14 cellular contexts compared by ENCODE assay signal in the genomic region with DNA sequence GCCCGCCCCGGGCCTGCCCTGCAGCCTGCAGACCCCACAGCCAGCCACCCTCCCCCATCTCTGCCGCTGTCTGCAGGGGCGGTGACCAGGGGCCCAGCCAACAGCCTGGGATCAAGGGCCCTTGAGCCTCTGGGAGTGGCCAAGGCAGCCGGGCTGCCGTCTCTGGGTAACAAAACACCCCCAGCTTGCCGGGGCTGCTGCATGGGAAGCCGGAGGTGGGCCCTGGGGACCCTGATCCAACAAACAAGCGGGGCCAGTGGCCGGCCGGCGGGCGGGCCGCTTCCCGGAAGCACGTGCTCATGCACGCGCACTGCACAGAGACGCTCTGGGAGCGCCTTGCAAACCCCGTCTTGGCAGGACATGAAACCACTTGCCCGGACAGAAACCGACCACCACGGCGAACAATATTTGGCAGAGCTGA. TPM values are rescaled to one million over a fixed set of nuclear protein-coding genes. Genes with fewer than 3 reads are reported as not detected.
DNase-seq lines count a peak whose midpoint lies in the region; ATAC-seq and TF ChIP-seq lines count a peak whose summit lies in the region.
"Had no signal": no experiment of that assay in that cellular context is flagged by ENCODE, and none has a peak within 500 bp of the region (broad histone marks: within the 10 kb centered on the region; RNA-seq: fewer than 3 reads in every experiment).

No MANE protein-coding gene starts in this region.

- H3K79me2 ChIP-seq in ACC112 (ENCODE audit: control insufficient read depth, insufficient read depth, low read length, unreplicated experiment) (no peaks in the 10 kb centered on the region), GM23338 (replicated peaks; ENCODE audit: insufficient read depth) (no peaks in the 10 kb centered on the region)

- POLR2A ChIA-PET in Caco-2 (lab: Charles Lee), result no interaction called here

- peak overlapping the region; percentile 32 for H2AFZ ChIP-seq in ACC112 (ENCODE audit: low read length, unreplicated experiment)
- H2AFZ ChIP-seq in GM23338, result no peak overlapping the region

- H3K9me3 Mint-ChIP-seq in GM23338 (no peaks in the 10 kb centered on the region), Caco-2 (ENCODE audit: unreplicated experiment) (no peaks in the 10 kb centered on the region)
- H3K9me3 Mint-ChIP-seq: activated CD4-positive, alpha-beta memory T cell treated with anti-CD3 and anti-CD28 coated beads for 36 hours had no signal

- no peaks in the 10 kb centered on the region; the same call in 2 of the 3 replicates for H3K36me3 Mint-ChIP-seq in GM23338 (ENCODE audit: low read depth)
- no peaks in the 10 kb centered on the region for H3K36me3 Mint-ChIP-seq in Caco-2 (ENCODE audit: insufficient read depth, unreplicated experiment)
- H3K36me3 Mint-ChIP-seq: activated CD4-positive, alpha-beta memory T cell treated with anti-CD3 and anti-CD28 coated beads for 36 hours had no signal

- BruUV-seq in Caco-2 (replicated peaks; lab: Mats Ljungman, UMichigan), result no TSS peak

- H3K9me3 ChIP-seq in mucosa of descending colon (no peaks in the 10 kb centered on the region), Caco-2 (no peaks in the 10 kb centered on the region)
- H3K9me3 ChIP-seq: SJCRH30 had no signal

- TF ChIP-seq CTCF in GM23338 (conservative IDR thresholded peaks at IDR 0.05; ENCODE audit: low read depth in 2 of 2) (no peak), mucosa of descending colon (IDR thresholded peaks at IDR 0.05) (no peak), Caco-2 (IDR thresholded peaks at IDR 0.05; ENCODE audit: insufficient read depth in 1 of 2, low read depth in 1 of 2, low read length in 1 of 2, severe bottlenecking in 1 of 2, unreplicated experiment in 1 of 2) (no peak)

- H3K27ac Mint-ChIP-seq in GM23338, result peak overlapping the region; percentile 60; the same call in 1 of the 2 replicates
- H3K27ac Mint-ChIP-seq in Caco-2 (ENCODE audit: unreplicated experiment), result no peak overlapping the region
- H3K27ac Mint-ChIP-seq: activated CD4-positive, alpha-beta memory T cell treated with anti-CD3 and anti-CD28 coated beads for 36 hours had no signal

- H3K4me1 ChIP-seq in ACC112 (ENCODE audit: control insufficient read depth, insufficient read depth, low read length, unreplicated experiment), result no peaks in the 10 kb centered on the region
- peaks cover 20% of the 10 kb centered on the region; the same call in 1 of the 2 replicates for H3K4me1 ChIP-seq in GM23338 (ENCODE audit: insufficient read depth)
- peaks cover 7% of the 10 kb centered on the region for H3K4me1 ChIP-seq in mucosa of descending colon (ENCODE audit: low read depth)
- H3K4me1 ChIP-seq in Caco-2, result no peaks in the 10 kb centered on the region

- H4K20me1 ChIP-seq in GM23338 (replicated peaks; ENCODE audit: insufficient read depth), result no peaks in the 10 kb centered on the region; the same call in 1 of the 2 replicates

- H3K27me3 ChIP-seq in ACC112 (ENCODE audit: insufficient read depth, low read length) (no peaks in the 10 kb centered on the region), GM23338 (ENCODE audit: insufficient read depth) (no peaks in the 10 kb centered on the region), Caco-2 (replicated peaks; ENCODE audit: control insufficient read depth, insufficient read depth, low read length) (no peaks in the 10 kb centered on the region)

- peak overlapping the region; percentile 40 for H3K4me3 ChIP-seq in ACC112 (ENCODE audit: low read depth, low read length)
- no peak overlapping the region for H3K4me3 ChIP-seq in GM23338
- no peak overlapping the region for H3K4me3 ChIP-seq in mucosa of descending colon
- H3K4me3 ChIP-seq in Caco-2 (ENCODE audit: low read depth, low read length), result no peak overlapping the region
- H3K4me3 ChIP-seq: SJCRH30 had no signal

- CTCF ChIA-PET in Caco-2 (lab: Charles Lee), result no interaction called here

- H3K4me1 Mint-ChIP-seq in GM23338 (peaks cover 20% of the 10 kb centered on the region), Caco-2 (ENCODE audit: low read depth, unreplicated experiment) (no peaks in the 10 kb centered on the region)

- H3K27me3 Mint-ChIP-seq in GM23338 (ENCODE audit: insufficient read depth, low read depth, poor library complexity) (peaks cover 4% of the 10 kb centered on the region), Caco-2 (ENCODE audit: insufficient read depth, unreplicated experiment) (no peaks in the 10 kb centered on the region)
- H3K27me3 Mint-ChIP-seq: activated CD4-positive, alpha-beta memory T cell treated with anti-CD3 and anti-CD28 coated beads for 36 hours had no signal

- DNase-seq in GM23338 (ENCODE audit: low spot score), result peak; percentile 34
- DNase-seq in dermis blood vessel endothelial cell, result peak; percentile 46
- peak in 1 of 3 donors; percentile 22 for DNase-seq in mucosa of descending colon
- DNase-seq in left colon, result no peak
- no peak for DNase-seq in Caco-2
- DNase-seq in islet precursor cell, result no peak
- DNase-seq in SKM-1 (lab: John Stamatoyannopoulos, UW; ENCODE audit: unreplicated experiment), result no peak
- DNase-seq: cerebellar nuclear complex, GOT3, NCI-H226, SJCRH30 had no signal

- 0 out of 2 replicates have a peak, but pooled peaks cover 3% of the 10 kb centered on the region for H3F3A ChIP-seq in GM23338 (replicated peaks; ENCODE audit: low read depth)

- no peak overlapping the region for H3K4me3 Mint-ChIP-seq in GM23338
- no peak overlapping the region for H3K4me3 Mint-ChIP-seq in Caco-2 (ENCODE audit: unreplicated experiment)
- H3K4me3 Mint-ChIP-seq: activated CD4-positive, alpha-beta memory T cell treated with anti-CD3 and anti-CD28 coated beads for 36 hours had no signal

- H3K27ac ChIP-seq in ACC112 (ENCODE audit: low read depth, low read length) (no peak overlapping the region), GM23338 (ENCODE audit: low read depth) (no peak overlapping the region)
- H3K27ac ChIP-seq: C4-2B, SJCRH30 had no signal

- ATAC-seq in GM23338, result peak; percentile 43
- peak; percentile 19 for ATAC-seq in mucosa of descending colon
- ATAC-seq in left colon, result no peak

- no peaks in the 10 kb centered on the region for H3K36me3 ChIP-seq in ACC112 (ENCODE audit: insufficient read depth, low read length)
- H3K36me3 ChIP-seq in GM23338 (ENCODE audit: insufficient read depth), result no peaks in the 10 kb centered on the region
- no peaks in the 10 kb centered on the region for H3K36me3 ChIP-seq in mucosa of descending colon (ENCODE audit: low read depth)
- H3K36me3 ChIP-seq in Caco-2 (ENCODE audit: control insufficient read depth, insufficient read depth, low read length), result no peaks in the 10 kb centered on the region
- H3K36me3 ChIP-seq: SJCRH30 had no signal

- intact Hi-C loops in mucosa of descending colon (cut with DNase I, micrococcal nuclease) (no loop called here), left colon (cut with DNase I, micrococcal nuclease) (no loop called here), Caco-2 (cut with micrococcal nuclease; ENCODE audit: unreplicated experiment) (no loop called here)

- no peaks in the 10 kb centered on the region for H3K9me2 ChIP-seq in GM23338 (ENCODE audit: insufficient read depth)

- H3K4me2 ChIP-seq in GM23338, result 0 out of 2 replicates have a peak overlapping the region, but pooled peaks have one; percentile 38

TF ChIP-seq in GM23338, 12 proteins besides CTCF, POLR2A, EP300 and RAD21:
- TF ChIP-seq JUNB (IDR thresholded peaks at IDR 0.05; ENCODE audit: unreplicated experiment) (no peak), EZH2 (IDR thresholded peaks at IDR 0.05; ENCODE audit: low read depth, unreplicated experiment) (no peak)

RNA-seq across cellular contexts. Expression of a gene that starts 13.2 kb away (rescaled TPM):
- 15.4 and 21.4 TPM in 2 replicates for total RNA-seq in GM23338 (2014; rRNA removed; shearing (Covaris generic))
- 4.0 and 4.7 TPM in 2 replicates for polyA plus RNA-seq in GM23338 (2016; fragmentation: Nextera tagmentation; extraction: Ambion mirVana)
- total RNA-seq in dermis blood vessel endothelial cell (100 and 120 TPM in 2 replicates), mucosa of descending colon (10 to 100 TPM in 1 of 3 donors, 1 to 10 TPM in 2; 6.2 to 12.2 (median 8.5) TPM), left colon (1 to 10 TPM; 6.3 to 8.2 TPM), Caco-2 (2022) (12.1 and 13.3 TPM in 2 replicates)
- total RNA-seq: SJCRH30 had no signal

RNA-seq across cellular contexts. Expression of a gene that starts 26.8 kb away (rescaled TPM):
- total RNA-seq in GM23338 (2014; rRNA removed; shearing (Covaris generic)), result 20.3 and 24.4 TPM in 2 replicates
- polyA plus RNA-seq in GM23338 (2016; fragmentation: Nextera tagmentation; extraction: Ambion mirVana), result 6.2 and 6.6 TPM in 2 replicates
- total RNA-seq in dermis blood vessel endothelial cell, result 29.4 and 32.9 TPM in 2 replicates
- 10 to 100 TPM; 70.4 to 96.0 (median 76.1) TPM for total RNA-seq in mucosa of descending colon
- 10 to 100 TPM; 88.5 to 93.9 TPM for total RNA-seq in left colon
- 39.0 and 43.9 TPM in 2 replicates for total RNA-seq in Caco-2 (2022)

RNA-seq across cellular contexts. Expression of a gene that starts 51.8 kb away (rescaled TPM):
- 40.8 and 43.3 TPM in 2 replicates for total RNA-seq in GM23338 (2014; rRNA removed; shearing (Covaris generic))
- 22.6 and 24.4 TPM in 2 replicates for polyA plus RNA-seq in GM23338 (2016; fragmentation: Nextera tagmentation; extraction: Ambion mirVana)
- total RNA-seq in dermis blood vessel endothelial cell (20.4 and 25.6 TPM in 2 replicates), mucosa of descending colon (10 to 100 TPM; 19.2 to 26.3 (median 21.0) TPM), left colon (10 to 100 TPM; 20.1 to 23.6 TPM), Caco-2 (2022) (25.1 and 31.6 TPM in 2 replicates)

RNA-seq across cellular contexts. Expression of a gene that starts 54.3 kb away (rescaled TPM):
- total RNA-seq in GM23338 (2014; rRNA removed; shearing (Covaris generic)), result 1.8 and 3.4 TPM in 2 replicates
- polyA plus RNA-seq in GM23338 (2016; fragmentation: Nextera tagmentation; extraction: Ambion mirVana), result 1.4 and 1.8 TPM in 2 replicates
- total RNA-seq in dermis blood vessel endothelial cell (not detected in 2 replicates), mucosa of descending colon (under 1 TPM; 0.12 to 0.63 (median 0.51) TPM), left colon (under 1 TPM; 0.11 to 0.70 TPM), Caco-2 (2022) (11.7 and 11.9 TPM in 2 replicates)

Comparison
In these comparisons a context has a peak if more than half of its experiments do, and no peak if none do; other contexts are left out.
1. DNase-seq: peak in GM23338 (single experiment) and dermis blood vessel endothelial cell (single experiment); none in left colon (0 of 2), Caco-2 (0 of 2), islet precursor cell (single experiment) and SKM-1 (single experiment).